ENCODE assay signal across 22 cellular contexts in genomic region chr2:66370824-66371223, GRCh38.
"Had no signal": no experiment of that assay in that cellular context is flagged by ENCODE, and none has a peak within 500 bp of the region (broad histone marks: within the 10 kb centered on the region; RNA-seq: fewer than 3 reads in every experiment).

No MANE protein-coding gene starts in this region.

- H3K4me3 Mint-ChIP-seq: activated CD4-positive, alpha-beta memory T cell treated with anti-CD3 and anti-CD28 coated beads, Interleukin-2, amount 10 ng/mL, durations not matched to agents 7 days and 5 days; activated CD4-positive, alpha-beta T cell treated with anti-CD3 and anti-CD28 coated beads for 36 hours; activated naive CD4-positive, alpha-beta T cell treated with anti-CD3 and anti-CD28 coated beads for 36 hours; activated naive CD8-positive, alpha-beta T cell treated with anti-CD3 and anti-CD28 coated beads for 36 hours; activated T-helper 17 cell treated with anti-CD3 and anti-CD28 coated beads, Interleukin-2, amount 50 U/mL, for 72 hours had no signal

- H3K9me3 Mint-ChIP-seq: activated CD4-positive, alpha-beta memory T cell treated with anti-CD3 and anti-CD28 coated beads, Interleukin-2, amount 10 ng/mL, durations not matched to agents 7 days and 5 days; activated naive CD4-positive, alpha-beta T cell treated with anti-CD3 and anti-CD28 coated beads for 36 hours; activated naive CD8-positive, alpha-beta T cell treated with anti-CD3 and anti-CD28 coated beads for 36 hours; activated T-helper 17 cell treated with anti-CD3 and anti-CD28 coated beads, Interleukin-2, amount 50 U/mL, for 72 hours had no signal

- H3K4me2 ChIP-seq: PC-9 had no signal

- H3K27ac Mint-ChIP-seq: activated CD4-positive, alpha-beta memory T cell treated with anti-CD3 and anti-CD28 coated beads, Interleukin-2, amount 10 ng/mL, durations not matched to agents 7 days and 5 days; activated CD4-positive, alpha-beta T cell treated with anti-CD3 and anti-CD28 coated beads for 36 hours; activated naive CD4-positive, alpha-beta T cell treated with anti-CD3 and anti-CD28 coated beads for 36 hours; activated naive CD8-positive, alpha-beta T cell treated with anti-CD3 and anti-CD28 coated beads for 36 hours; activated T-helper 17 cell treated with anti-CD3 and anti-CD28 coated beads, Interleukin-2, amount 50 U/mL, for 72 hours had no signal

- ATAC-seq: activated CD4-positive, alpha-beta T cell treated with anti-CD3 and anti-CD28 coated beads for 36 hours; activated T-helper 17 cell treated with anti-CD3 and anti-CD28 coated beads, Interleukin-2, amount 50 U/mL, for 72 hours had no signal

- H3K4me3 ChIP-seq: PC-9 had no signal

- H2AFZ ChIP-seq: PC-9 had no signal

- DNase-seq: activated CD4-positive, alpha-beta memory T cell treated with anti-CD3 and anti-CD28 coated beads, Interleukin-2, amount 10 ng/mL, durations not matched to agents 7 days and 5 days; activated CD4-positive, alpha-beta T cell treated with anti-CD3 and anti-CD28 coated beads for 36 hours; activated CD4-positive, alpha-beta T cell treated with anti-CD3 and anti-CD28 coated beads, Interleukin-2, amount 50 U/mL, for 1 hour; activated CD4-positive, CD25-positive, alpha-beta regulatory T cell; activated gamma-delta T cell; activated naive CD4-positive, alpha-beta T cell treated with anti-CD3 and anti-CD28 coated beads for 36 hours; activated naive CD8-positive, alpha-beta T cell treated with anti-CD3 and anti-CD28 coated beads for 36 hours; activated T-cell treated with anti-CD3 and anti-CD28 coated beads for 4 hours; activated T-cell treated with anti-CD3 and anti-CD28 coated beads, Interleukin-2, amount 50 U/mL, for 48 hours; anterior cingulate cortex; caudate nucleus; MM.1S; NCI-H1930; NCI-H2171; NCI-H2227 treated with DMSO at 0.1 percent for 48 hours; NCI-H446 treated with DMSO at 0.1 percent for 48 hours; NCI-H69; PC-9; SIG-M5; T-helper 1 cell had no signal

- H3K27ac ChIP-seq: PC-9, VCaP had no signal

- H3K27me3 Mint-ChIP-seq: activated CD4-positive, alpha-beta memory T cell treated with anti-CD3 and anti-CD28 coated beads, Interleukin-2, amount 10 ng/mL, durations not matched to agents 7 days and 5 days; activated naive CD8-positive, alpha-beta T cell treated with anti-CD3 and anti-CD28 coated beads for 36 hours; activated T-helper 17 cell treated with anti-CD3 and anti-CD28 coated beads, Interleukin-2, amount 50 U/mL, for 72 hours had no signal

- H3K4me1 Mint-ChIP-seq: activated CD4-positive, alpha-beta memory T cell treated with anti-CD3 and anti-CD28 coated beads, Interleukin-2, amount 10 ng/mL, durations not matched to agents 7 days and 5 days; activated CD4-positive, alpha-beta T cell treated with anti-CD3 and anti-CD28 coated beads for 36 hours; activated naive CD8-positive, alpha-beta T cell treated with anti-CD3 and anti-CD28 coated beads for 36 hours; activated T-helper 17 cell treated with anti-CD3 and anti-CD28 coated beads, Interleukin-2, amount 50 U/mL, for 72 hours had no signal

- H3K36me3 Mint-ChIP-seq: activated naive CD8-positive, alpha-beta T cell treated with anti-CD3 and anti-CD28 coated beads for 36 hours had no signal
